Comparison of ENCODE assay signal across 8 cellular contexts in genomic region chr2:177164131-177164530, GRCh38. TPM values are rescaled to one million over a fixed set of nuclear protein-coding genes. Genes with fewer than 3 reads are reported as not detected.
DNase-seq lines count a peak whose midpoint lies in the region; ATAC-seq and TF ChIP-seq lines count a peak whose summit lies in the region.

No MANE protein-coding gene starts in this region.

- no peak overlapping the region for H3K14ac ChIP-seq in neuronal stem cell (ENCODE audit: low read length)

- H2BK120ac ChIP-seq in neuronal stem cell (ENCODE audit: low read depth, low read length): no peak overlapping the region

- H2AK5ac ChIP-seq in neuronal stem cell (ENCODE audit: low read depth, low read length): no peak overlapping the region

- H2BK5ac ChIP-seq in neuronal stem cell (ENCODE audit: low read length): no peak overlapping the region

- H3K36me3 Mint-ChIP-seq in activated T-helper 1 cell treated with anti-CD3 and anti-CD28 coated beads, Interleukin-12 subunit alpha, Interleukin-12 subunit beta, Interleukin-2, Interleukin-4 antibody, amounts not matched to agents 30 ng/mL and 10 ng/mL and 1 ng/mL, durations not matched to agents 14 hours and 24 hours and 36 hours (ENCODE audit: low read depth): no peaks in the 10 kb centered on the region

- H3K27me3 Mint-ChIP-seq in activated T-helper 1 cell treated with anti-CD3 and anti-CD28 coated beads, Interleukin-12 subunit alpha, Interleukin-12 subunit beta, Interleukin-2, Interleukin-4 antibody, amounts not matched to agents 30 ng/mL and 10 ng/mL and 1 ng/mL, durations not matched to agents 14 hours and 24 hours and 36 hours (ENCODE audit: insufficient read depth): peaks cover 3% of the 10 kb centered on the region

- H3K27ac ChIP-seq in AG04450 (ENCODE audit: low read depth, low read length) (no peak overlapping the region), neuronal stem cell (replicated peaks; ENCODE audit: low read length) (no peak overlapping the region)

- H3K9me3 ChIP-seq in AG04450 (ENCODE audit: control insufficient read depth, insufficient read depth, low read length) (no peaks in the 10 kb centered on the region; the same call in 1 of the 2 replicates), neuronal stem cell (replicated peaks in 1 of 2; ENCODE audit: control insufficient read depth in 2 of 2, insufficient read depth in 1 of 2, low read depth in 1 of 2, low read length in 2 of 2) (no peaks in the 10 kb centered on the region)

- peak overlapping the region; percentile 14 for H3K4me2 ChIP-seq in neuronal stem cell (ENCODE audit: insufficient read depth, low read length, poor library complexity, severe bottlenecking)

- peaks cover 21% of the 10 kb centered on the region for H3K4me1 Mint-ChIP-seq in activated T-helper 1 cell treated with anti-CD3 and anti-CD28 coated beads, Interleukin-12 subunit alpha, Interleukin-12 subunit beta, Interleukin-2, Interleukin-4 antibody, amounts not matched to agents 30 ng/mL and 10 ng/mL and 1 ng/mL, durations not matched to agents 14 hours and 24 hours and 36 hours (ENCODE audit: low read depth)

- no peak overlapping the region for H4K8ac ChIP-seq in neuronal stem cell (ENCODE audit: low read depth, low read length)

- CTCF ChIA-PET in AG04450 (lab: Charles Lee): interaction anchor here (0.7 to 7.5 kb wide), 53 partner anchors 8 to 1037 kb away, joined by 3 to 178 read pairs (median 8); partner anchors contain the start of genes AGPS and NFE2L2

- no peaks in the 10 kb centered on the region for H3K79me1 ChIP-seq in neuronal stem cell (ENCODE audit: low read depth, low read length)

- no peak for TF ChIP-seq CTCF in AG04450 (IDR thresholded peaks at IDR 0.05; ENCODE audit: low read depth, low read length)
- no peak for TF ChIP-seq CTCF in choroid plexus epithelial cell (conservative IDR thresholded peaks at IDR 0.05; ENCODE audit: low read depth, low read length)

- POLR2A ChIA-PET in AG04450 (lab: Yijun Ruan, JAX): interaction anchor here (0.6 to 2.5 kb wide), 7 partner anchors 48 to 766 kb away, joined by 3 to 25 read pairs (median 4); partner anchors contain the start of genes HNRNPA3 and NFE2L2

- no CpG with 5 or more reads among the region's 3 CpGs for WGBS in neuronal stem cell (ENCODE audit: extremely low coverage in 2 of 2, insufficient read length in 2 of 2, insufficient replicate concordance in 1 of 2), 2 donors

- DNase-seq in AG04450 (ENCODE audit: low read depth, low spot score): no peak
- DNase-seq in Jurkat, Clone E6-1 (ENCODE audit: low read depth, low spot score): no peak
- no peak for DNase-seq in choroid plexus epithelial cell (ENCODE audit: low read depth)
- DNase-seq in neuronal stem cell (ENCODE audit: low spot score): no peak
- DNase-seq in activated T-helper 1 cell treated with anti-CD3 and anti-CD28 coated beads, Interleukin-12 subunit alpha, Interleukin-12 subunit beta, Interleukin-2, Interleukin-4 antibody, amounts not matched to agents 30 ng/mL and 10 ng/mL and 1 ng/mL, durations not matched to agents 14 hours and 24 hours and 36 hours (ENCODE audit: low spot score): no peak
- DNase-seq in DMS114 treated with DMSO at 0.1 percent for 48 hours (lab: John Stamatoyannopoulos, UW; ENCODE audit: unreplicated experiment): no peak
- DNase-seq in activated gamma-delta T cell (lab: John Stamatoyannopoulos, UW): no peak

- H3K9ac ChIP-seq in neuronal stem cell (ENCODE audit: low read depth, low read length, poor library complexity): no peak overlapping the region

- H2BK15ac ChIP-seq in neuronal stem cell (ENCODE audit: low read length): no peak overlapping the region

- intact Hi-C loops in activated T-helper 1 cell treated with anti-CD3 and anti-CD28 coated beads, Interleukin-12 subunit alpha, Interleukin-12 subunit beta, Interleukin-2, Interleukin-4 antibody, amounts not matched to agents 30 ng/mL and 10 ng/mL and 1 ng/mL, durations not matched to agents 14 hours and 24 hours and 36 hours (cut with micrococcal nuclease): loop anchor here (1.0 to 10.0 kb wide), 9 partner anchors 15 to 599 kb away; partner anchors contain the start of gene AGPS

- no peaks in the 10 kb centered on the region for H3K36me3 ChIP-seq in neuronal stem cell (replicated peaks in 1 of 2; ENCODE audit: control insufficient read depth in 2 of 2, insufficient read depth in 2 of 2, low read length in 2 of 2)

- no peak overlapping the region for H2BK12ac ChIP-seq in neuronal stem cell (ENCODE audit: low read length)

- H3K18ac ChIP-seq in neuronal stem cell (ENCODE audit: low read length): no peak overlapping the region

- peak overlapping the region; percentile 84 for H2AFZ ChIP-seq in neuronal stem cell (ENCODE audit: low read length)

- H3K4ac ChIP-seq in neuronal stem cell (ENCODE audit: low read length): no peak overlapping the region

- H3K23ac ChIP-seq in neuronal stem cell (ENCODE audit: low read depth, low read length, poor library complexity): no peak overlapping the region

- H3K27me3 ChIP-seq in AG04450 (ENCODE audit: control insufficient read depth, insufficient read depth, low read length): no peaks in the 10 kb centered on the region
- no peaks in the 10 kb centered on the region for H3K27me3 ChIP-seq in neuronal stem cell (ENCODE audit: control insufficient read depth in 3 of 3, insufficient read depth in 3 of 3, low read depth in 1 of 3, low read length in 3 of 3)

- no peak overlapping the region for H3K4me3 Mint-ChIP-seq in activated T-helper 1 cell treated with anti-CD3 and anti-CD28 coated beads, Interleukin-12 subunit alpha, Interleukin-12 subunit beta, Interleukin-2, Interleukin-4 antibody, amounts not matched to agents 30 ng/mL and 10 ng/mL and 1 ng/mL, durations not matched to agents 14 hours and 24 hours and 36 hours

- no peak for ATAC-seq in HG03108 (IDR thresholded peaks at IDR 0.05; ENCODE audit: unreplicated experiment)

- H3K9me3 Mint-ChIP-seq in activated T-helper 1 cell treated with anti-CD3 and anti-CD28 coated beads, Interleukin-12 subunit alpha, Interleukin-12 subunit beta, Interleukin-2, Interleukin-4 antibody, amounts not matched to agents 30 ng/mL and 10 ng/mL and 1 ng/mL, durations not matched to agents 14 hours and 24 hours and 36 hours: no peaks in the 10 kb centered on the region

- H3K27ac Mint-ChIP-seq in activated T-helper 1 cell treated with anti-CD3 and anti-CD28 coated beads, Interleukin-12 subunit alpha, Interleukin-12 subunit beta, Interleukin-2, Interleukin-4 antibody, amounts not matched to agents 30 ng/mL and 10 ng/mL and 1 ng/mL, durations not matched to agents 14 hours and 24 hours and 36 hours: no peak overlapping the region

- H3K4me3 ChIP-seq in AG04450 (ENCODE audit: low read depth, low read length) (peak overlapping the region; percentile 23), choroid plexus epithelial cell (ENCODE audit: low read depth, low read length) (peak overlapping the region; percentile 47), neuronal stem cell (ENCODE audit: low read length in 2 of 2) (peak overlapping the region in 1 of 2 donors; percentile 27)
- H3K4me3 ChIP-seq in Jurkat, Clone E6-1 (ENCODE audit: low read length): peak overlapping the region; percentile 24

- no peak overlapping the region for H4K91ac ChIP-seq in neuronal stem cell (ENCODE audit: low read depth, low read length, poor library complexity)

- peaks cover 9 to 20% of the 10 kb centered on the region in 2 donors for H3K4me1 ChIP-seq in neuronal stem cell (ENCODE audit: control insufficient read depth in 2 of 2, insufficient read depth in 1 of 2, low read depth in 1 of 2, low read length in 2 of 2)

RNA-seq across cellular contexts. Expression of gene HNRNPA3, which starts 48.5 kb away (rescaled TPM):
- 143 and 177 TPM in 2 replicates for polyA plus RNA-seq in AG04450 (2011; rRNA removed)
- 30.4 and 57.9 TPM in 2 replicates for polyA minus RNA-seq in AG04450 (2011; rRNA and poly(A)+ RNA removed)
- 839 TPM for polyA plus RNA-seq in Jurkat, Clone E6-1 (2012; ENCODE audit: insufficient read depth, insufficient read length)
- polyA plus RNA-seq in neuronal stem cell (2013, experiment 1 of 2): 314 TPM
- 322 TPM for polyA plus RNA-seq in neuronal stem cell (2013, experiment 2 of 2)
- 326 and 333 TPM in 2 replicates for total RNA-seq in activated T-helper 1 cell treated with anti-CD3 and anti-CD28 coated beads, Interleukin-12 subunit alpha, Interleukin-12 subunit beta, Interleukin-2, Interleukin-4 antibody, amounts not matched to agents 30 ng/mL and 10 ng/mL and 1 ng/mL, durations not matched to agents 14 hours and 24 hours and 36 hours
